Comparison of ENCODE assay signal across 27 cellular contexts in genomic region chr4:145153181-145153903, GRCh38. TPM values are rescaled to one million over a fixed set of nuclear protein-coding genes. Genes with fewer than 3 reads are reported as not detected.
DNase-seq lines count a peak whose midpoint lies in the region; ATAC-seq, FAIRE-seq and TF ChIP-seq lines count a peak whose summit lies in the region.
"Had no signal": no experiment of that assay in that cellular context is flagged by ENCODE, and none has a peak within 500 bp of the region (broad histone marks: within the 10 kb centered on the region; RNA-seq: fewer than 3 reads in every experiment).

No MANE protein-coding gene starts in this region.

- no peak overlapping the region for H3K27ac ChIP-seq in GM12878 (ENCODE audit: control insufficient read depth, insufficient read depth)
- H3K27ac ChIP-seq: C4-2B, right lobe of liver, SK-N-MC, VCaP had no signal

- POLR2A ChIA-PET in GM12878 (lab: Charles Lee) = no interaction called here

- CTCF ChIA-PET in GM12878 (lab: Yijun Ruan, JAX) = interaction anchor here (1.0 to 3.8 kb wide), 3 partner anchors 9 to 464 kb away, joined by 3 to 21 read pairs (median 17); no protein-coding TSS in a partner anchor

- no peak overlapping the region for H3K4me3 Mint-ChIP-seq in HFFc6
- H3K4me3 Mint-ChIP-seq: naive thymus-derived CD8-positive, alpha-beta T cell; T-helper 2 cell treated with Interferon-gamma antibody and Interleukin-4, amounts not matched to agents 5 μg/mL and 100 μg/mL, for 36 hours had no signal

- no peaks in the 10 kb centered on the region for H3K9me3 Mint-ChIP-seq in HFFc6
- H3K9me3 Mint-ChIP-seq: naive thymus-derived CD8-positive, alpha-beta T cell; T-helper 2 cell treated with Interferon-gamma antibody and Interleukin-4, amounts not matched to agents 5 μg/mL and 100 μg/mL, for 36 hours had no signal

- TF ChIP-seq RAD21 in GM12878 (IDR thresholded peaks at IDR 0.05; ENCODE audit: insufficient read depth, low read depth, low read length) = no peak

- SMC1A ChIA-PET in GM12878 (lab: Charles Lee; ENCODE audit: uncharacterized antibody, unreplicated experiment) = interaction anchor here (0.7 to 1.2 kb wide), 3 partner anchors 8 to 81 kb away, joined by 3 read pairs; no protein-coding TSS in a partner anchor

- peaks cover 2 to 26% of the 10 kb centered on the region in 2 experiments for H3K36me3 ChIP-seq in GM12878 (ENCODE audit: control insufficient read depth in 2 of 2, insufficient read depth in 2 of 2, low read length in 1 of 2)

- 0 out of 2 replicates have a peak overlapping the region, but pooled peaks have one; percentile 1 for H3K4me3 ChIP-seq in GM12878
- H3K4me3 ChIP-seq: esophagus muscularis mucosa, right lobe of liver, SK-N-MC had no signal

- 94% methylated on average over 2 of the region's 2 CpGs for WGBS in GM12878 (ENCODE audit: insufficient coverage, insufficient replicate concordance, low lambda C conversion rate, missing lambda C conversion rate)

- H3K4me2 ChIP-seq in GM12878 (ENCODE audit: control insufficient read depth, insufficient read depth) = no peak overlapping the region

- peak; percentile 13 for DNase-seq in HFFc6
- no peak for DNase-seq in GM12878 (ENCODE audit: low read depth, low spot score)
- no peak for DNase-seq in left cardiac atrium
- peak; percentile 18 for DNase-seq in renal cortical epithelial cell (ENCODE audit: low read depth)
- DNase-seq in pons (ENCODE audit: low spot score) = no peak
- DNase-seq: activated CD8-positive, alpha-beta memory T cell treated with anti-CD3 and anti-CD28 coated beads, Interleukin-2, amount 50 U/mL, for 48 hours; activated gamma-delta T cell treated with Interleukin-2 at 50 U/mL for 16 hours; amygdala; Calu3; caudate nucleus; GOT3; naive thymus-derived CD8-positive, alpha-beta T cell; NCI-H1436; NCI-H2171; NCI-H524 treated with DMSO at 0.1 percent for 48 hours; right lobe of liver; stimulated activated CD8-positive, alpha-beta memory T cell treated with anti-CD3 and anti-CD28 coated beads, Interleukin-4, amount 100 ng/mL, for 48 hours; substantia nigra had no signal

- H3K27me3 Mint-ChIP-seq in HFFc6 (ENCODE audit: insufficient read depth) = no peaks in the 10 kb centered on the region; the same call in 1 of the 2 replicates
- H3K27me3 Mint-ChIP-seq: naive thymus-derived CD8-positive, alpha-beta T cell had no signal

- H3K27ac Mint-ChIP-seq in HFFc6 = peak overlapping the region; percentile 48
- H3K27ac Mint-ChIP-seq: T-helper 2 cell treated with Interferon-gamma antibody and Interleukin-4, amounts not matched to agents 5 μg/mL and 100 μg/mL, for 36 hours had no signal

- H2AFZ ChIP-seq in GM12878 (ENCODE audit: control insufficient read depth, low read depth, low read length) = no peak overlapping the region

- H3K27me3 ChIP-seq in GM12878 (replicated peaks in 1 of 2; ENCODE audit: control insufficient read depth in 2 of 2, insufficient read depth in 2 of 2, low read length in 1 of 2) = no peaks in the 10 kb centered on the region
- H3K27me3 ChIP-seq: esophagus muscularis mucosa, right lobe of liver had no signal

- H3K4me1 Mint-ChIP-seq in HFFc6 (ENCODE audit: low read depth) = peaks cover 9% of the 10 kb centered on the region

- BruUV-seq in GM12878 (replicated peaks; lab: Mats Ljungman, UMichigan) = no TSS peak

- H3K9ac ChIP-seq in GM12878 (ENCODE audit: control insufficient read depth, insufficient read depth, low read length) = no peak overlapping the region

- no peak for TF ChIP-seq CTCF in HFFc6 (IDR thresholded peaks at IDR 0.05)
- no peak for TF ChIP-seq CTCF in GM12878 (IDR thresholded peaks at IDR 0.05 in 2 of 3, conservative IDR thresholded peaks at IDR 0.05 in 1 of 3; ENCODE audit: control insufficient read depth in 2 of 3, extremely low read depth in 1 of 3, insufficient read depth in 1 of 3, low read depth in 3 of 3, low read length in 3 of 3)

- H3K9me3 ChIP-seq in GM12878 (replicated peaks; ENCODE audit: control insufficient read depth, insufficient read depth, low read length) = no peaks in the 10 kb centered on the region
- H3K9me3 ChIP-seq: esophagus muscularis mucosa, right lobe of liver had no signal

- FAIRE-seq in GM12878 (lab: Jason Lieb, UNC) = no peak

- H4K20me1 ChIP-seq in GM12878 (ENCODE audit: control insufficient read depth, insufficient read depth) = no peaks in the 10 kb centered on the region

- no peaks in the 10 kb centered on the region for H3K79me2 ChIP-seq in GM12878 (ENCODE audit: control insufficient read depth, insufficient read depth, low read length)

- in situ Hi-C loops in GM12878 (cut with MboI) = no loop called here

- TF ChIP-seq EP300 in GM12878 (IDR thresholded peaks at IDR 0.05; ENCODE audit: borderline replicate concordance in 1 of 2, control insufficient read depth in 1 of 2, low read depth in 2 of 2, low read length in 2 of 2) = no peak

- H3K36me3 Mint-ChIP-seq in HFFc6 (ENCODE audit: low read depth) = peaks cover 26% of the 10 kb centered on the region

- RAD21 ChIA-PET in GM12878 (lab: Charles Lee; ENCODE audit: unreplicated experiment) = interaction anchor here (0.6 to 1.7 kb wide), 2 partner anchors 81 to 466 kb away, joined by 3 read pairs; no protein-coding TSS in a partner anchor

- ATAC-seq in GM12878 (no peak), left cardiac atrium (peak; percentile 59 to 67), GM19395 (IDR thresholded peaks at IDR 0.05; ENCODE audit: unreplicated experiment) (no peak), HG03354 (IDR thresholded peaks at IDR 0.05; ENCODE audit: poor library complexity, severe bottlenecking, unreplicated experiment) (no peak), HG03139 (IDR thresholded peaks at IDR 0.05; ENCODE audit: unreplicated experiment) (no peak)
- ATAC-seq: naive thymus-derived CD8-positive, alpha-beta T cell; Panc1; right lobe of liver had no signal

- intact Hi-C loops in GM12878 (cut with micrococcal nuclease; ENCODE audit: unreplicated experiment) = no loop called here
- intact Hi-C loops in left cardiac atrium (cut with DNase I) = loop anchor here in 1 of 2 donors (10.0 kb wide), 2 partner anchors 401 to 461 kb away; partner anchors contain the start of gene MMAA

- H3K4me1 ChIP-seq in GM12878 (ENCODE audit: control insufficient read depth, insufficient read depth, low read length) = peaks cover 7% of the 10 kb centered on the region; the same call in 1 of the 2 replicates
- H3K4me1 ChIP-seq: right lobe of liver had no signal

- no peak for TF ChIP-seq POLR2A in GM12878 (IDR thresholded peaks at IDR 0.05; ENCODE audit: low read depth, low read length)

RNA-seq across cellular contexts. Expression of gene OTUD4, which starts 27.0 kb away (rescaled TPM):
- 10 to 100 TPM; 25.1 to 32.2 (median 27.3) TPM for total RNA-seq in HFFc6 (2021; fragmentation: NEBNext Ultra II Directional; extraction: Animal tissue kit (Norgen Biotek cat#: 25700))
- 119 and 122 TPM in 2 replicates for total RNA-seq in GM12878 (2013; cell fraction: nucleolus; rRNA removed)
- total RNA-seq in GM12878 (2014; rRNA removed) = 14.1 and 15.5 TPM in 2 replicates
- 16.1 and 17.2 TPM in 2 replicates for total RNA-seq in GM12878 (2014; rRNA removed; fragmentation: Illumina TruSeq; extraction: Trizol)
- total RNA-seq in GM12878 (2021) = 21.4 and 22.8 TPM in 2 replicates
- polyA plus RNA-seq in GM12878 (2011; ENCODE audit: low read depth) = 5.8 TPM
- 26.3 and 35.0 TPM in 2 replicates for polyA plus RNA-seq in GM12878 (2011; rRNA removed)
- polyA plus RNA-seq in GM12878 (2011; cell fraction: cytosol; rRNA removed) = 12.1 and 13.0 TPM in 2 replicates
- polyA plus RNA-seq in GM12878 (2011; cell fraction: nucleus; rRNA removed) = 40.0 and 42.7 TPM in 2 replicates
- 8.4 and 9.3 TPM in 2 replicates for polyA plus RNA-seq in GM12878 (2012)
- 19.2 and 25.2 TPM in 2 replicates for polyA plus RNA-seq in GM12878 (2014; fragmentation: Illumina TruSeq; extraction: Trizol)
- polyA plus RNA-seq in GM12878 (2014; fragmentation: Nextera tagmentation; extraction: Ambion mirVana) = 1 to 10 TPM; 2.8 to 4.4 TPM
- 10.0 and 13.0 TPM in 2 replicates for polyA plus RNA-seq in GM12878 (2014; rRNA removed)
- polyA plus RNA-seq in GM12878 (2016; fragmentation: Nextera tagmentation; extraction: Ambion mirVana) = 1 to 10 TPM; 2.2 to 8.3 TPM
- 35.2 and 36.7 TPM in 2 replicates for polyA minus RNA-seq in GM12878 (2011; rRNA and poly(A)+ RNA removed)
- polyA minus RNA-seq in GM12878 (2011; cell fraction: cytosol; rRNA and poly(A)+ RNA removed) = 10.3 and 10.6 TPM in 2 replicates
- 39.0 and 66.1 TPM in 2 replicates for polyA minus RNA-seq in GM12878 (2011; cell fraction: nucleus; rRNA and poly(A)+ RNA removed)
- 10 to 100 TPM; 26.5 to 27.1 TPM for total RNA-seq in left cardiac atrium
- 28.5 and 48.2 TPM in 2 replicates for total RNA-seq in renal cortical epithelial cell

RNA-seq across cellular contexts. Expression of gene ABCE1, which starts 55.2 kb away (rescaled TPM):
- 10 to 100 TPM; 80.9 to 95.1 (median 86.0) TPM for total RNA-seq in HFFc6 (2021; fragmentation: NEBNext Ultra II Directional; extraction: Animal tissue kit (Norgen Biotek cat#: 25700))
- 217 and 237 TPM in 2 replicates for total RNA-seq in GM12878 (2013; cell fraction: nucleolus; rRNA removed)
- total RNA-seq in GM12878 (2014; rRNA removed) (147 and 158 TPM in 2 replicates), GM12878 (2014; rRNA removed; fragmentation: Illumina TruSeq; extraction: Trizol) (168 and 172 TPM in 2 replicates), GM12878 (2021) (109 and 115 TPM in 2 replicates), left cardiac atrium (10 to 100 TPM; 31.5 to 55.0 TPM), renal cortical epithelial cell (144 and 179 TPM in 2 replicates)
- polyA plus RNA-seq in GM12878 (2011; ENCODE audit: low read depth) = 46.8 TPM
- polyA plus RNA-seq in GM12878 (2011; rRNA removed) (149 and 220 TPM in 2 replicates), GM12878 (2014; fragmentation: Illumina TruSeq; extraction: Trizol) (167 and 221 TPM in 2 replicates), GM12878 (2014; fragmentation: Nextera tagmentation; extraction: Ambion mirVana) (100 to 1,000 TPM in 1 of 2 experiments, 10 to 100 TPM in 1; 75.9 to 108 TPM), GM12878 (2014; rRNA removed) (72.2 and 97.9 TPM in 2 replicates), GM12878 (2016; fragmentation: Nextera tagmentation; extraction: Ambion mirVana) (100 to 1,000 TPM; 124 to 144 TPM)
- polyA plus RNA-seq in GM12878 (2011; cell fraction: cytosol; rRNA removed) = 99.2 and 112 TPM in 2 replicates
- polyA plus RNA-seq in GM12878 (2011; cell fraction: nucleus; rRNA removed) = 146 and 163 TPM in 2 replicates
- 51.6 and 54.1 TPM in 2 replicates for polyA plus RNA-seq in GM12878 (2012)
- polyA minus RNA-seq in GM12878 (2011; rRNA and poly(A)+ RNA removed) = 199 and 265 TPM in 2 replicates
- 58.4 and 60.6 TPM in 2 replicates for polyA minus RNA-seq in GM12878 (2011; cell fraction: cytosol; rRNA and poly(A)+ RNA removed)
- polyA minus RNA-seq in GM12878 (2011; cell fraction: nucleus; rRNA and poly(A)+ RNA removed) = 48.6 and 54.9 TPM in 2 replicates

RNA-seq across cellular contexts. Expression of gene ANAPC10, which starts 55.3 kb away (rescaled TPM):
- 10 to 100 TPM; 16.3 to 20.0 (median 18.0) TPM for total RNA-seq in HFFc6 (2021; fragmentation: NEBNext Ultra II Directional; extraction: Animal tissue kit (Norgen Biotek cat#: 25700))
- 93.9 and 108 TPM in 2 replicates for total RNA-seq in GM12878 (2013; cell fraction: nucleolus; rRNA removed)
- total RNA-seq in GM12878 (2014; rRNA removed) = 26.8 and 31.0 TPM in 2 replicates
- 44.1 and 44.9 TPM in 2 replicates for total RNA-seq in GM12878 (2014; rRNA removed; fragmentation: Illumina TruSeq; extraction: Trizol)
- 21.6 and 23.8 TPM in 2 replicates for total RNA-seq in GM12878 (2021)
- polyA plus RNA-seq in GM12878 (2011; ENCODE audit: low read depth) = 17.7 TPM
- polyA plus RNA-seq in GM12878 (2011; rRNA removed) = 52.9 and 76.8 TPM in 2 replicates
- polyA plus RNA-seq in GM12878 (2011; cell fraction: cytosol; rRNA removed) = 21.2 and 26.0 TPM in 2 replicates
- polyA plus RNA-seq in GM12878 (2011; cell fraction: nucleus; rRNA removed) = 23.9 and 26.9 TPM in 2 replicates
- polyA plus RNA-seq in GM12878 (2012) = 17.7 and 21.8 TPM in 2 replicates
- polyA plus RNA-seq in GM12878 (2014; fragmentation: Illumina TruSeq; extraction: Trizol) = 43.7 and 58.0 TPM in 2 replicates
- polyA plus RNA-seq in GM12878 (2014; fragmentation: Nextera tagmentation; extraction: Ambion mirVana) = 10 to 100 TPM; 60.2 to 73.7 TPM
- polyA plus RNA-seq in GM12878 (2014; rRNA removed) = 25.0 and 34.0 TPM in 2 replicates
- 10 to 100 TPM; 56.1 to 62.6 TPM for polyA plus RNA-seq in GM12878 (2016; fragmentation: Nextera tagmentation; extraction: Ambion mirVana)
- polyA minus RNA-seq in GM12878 (2011; rRNA and poly(A)+ RNA removed) = 42.6 and 42.8 TPM in 2 replicates
- 4.4 and 4.5 TPM in 2 replicates for polyA minus RNA-seq in GM12878 (2011; cell fraction: cytosol; rRNA and poly(A)+ RNA removed)
- 34.2 and 53.3 TPM in 2 replicates for polyA minus RNA-seq in GM12878 (2011; cell fraction: nucleus; rRNA and poly(A)+ RNA removed)
- total RNA-seq in left cardiac atrium = 10 to 100 TPM; 13.7 to 17.4 TPM
- 32.5 and 37.0 TPM in 2 replicates for total RNA-seq in renal cortical epithelial cell

Comparison
In these comparisons a context has a peak if more than half of its experiments do, and no peak if none do; other contexts are left out.
1. DNase-seq: peak in HFFc6 (single experiment) and renal cortical epithelial cell (single experiment); none in GM12878 (single experiment), left cardiac atrium (single experiment) and pons (single experiment).
2. ATAC-seq: peak in left cardiac atrium (2 of 2); none in GM12878 (single experiment), GM19395 (single experiment), HG03354 (single experiment) and HG03139 (single experiment).